In genomic region chr16:21263640-21264211, GRCh38 we compare ENCODE assay signal across 1 cellular context.
A peak's percentile ranks its signal among the peaks of the same experiment; 100 is the strongest.
TF ChIP-seq lines count a peak whose summit lies in the region.

No MANE protein-coding gene starts in this region.

TF ChIP-seq in GM12878, 131 proteins besides CTCF, POLR2A, EP300 and RAD21 (continued from another document):
- TF ChIP-seq, protein P1, sequence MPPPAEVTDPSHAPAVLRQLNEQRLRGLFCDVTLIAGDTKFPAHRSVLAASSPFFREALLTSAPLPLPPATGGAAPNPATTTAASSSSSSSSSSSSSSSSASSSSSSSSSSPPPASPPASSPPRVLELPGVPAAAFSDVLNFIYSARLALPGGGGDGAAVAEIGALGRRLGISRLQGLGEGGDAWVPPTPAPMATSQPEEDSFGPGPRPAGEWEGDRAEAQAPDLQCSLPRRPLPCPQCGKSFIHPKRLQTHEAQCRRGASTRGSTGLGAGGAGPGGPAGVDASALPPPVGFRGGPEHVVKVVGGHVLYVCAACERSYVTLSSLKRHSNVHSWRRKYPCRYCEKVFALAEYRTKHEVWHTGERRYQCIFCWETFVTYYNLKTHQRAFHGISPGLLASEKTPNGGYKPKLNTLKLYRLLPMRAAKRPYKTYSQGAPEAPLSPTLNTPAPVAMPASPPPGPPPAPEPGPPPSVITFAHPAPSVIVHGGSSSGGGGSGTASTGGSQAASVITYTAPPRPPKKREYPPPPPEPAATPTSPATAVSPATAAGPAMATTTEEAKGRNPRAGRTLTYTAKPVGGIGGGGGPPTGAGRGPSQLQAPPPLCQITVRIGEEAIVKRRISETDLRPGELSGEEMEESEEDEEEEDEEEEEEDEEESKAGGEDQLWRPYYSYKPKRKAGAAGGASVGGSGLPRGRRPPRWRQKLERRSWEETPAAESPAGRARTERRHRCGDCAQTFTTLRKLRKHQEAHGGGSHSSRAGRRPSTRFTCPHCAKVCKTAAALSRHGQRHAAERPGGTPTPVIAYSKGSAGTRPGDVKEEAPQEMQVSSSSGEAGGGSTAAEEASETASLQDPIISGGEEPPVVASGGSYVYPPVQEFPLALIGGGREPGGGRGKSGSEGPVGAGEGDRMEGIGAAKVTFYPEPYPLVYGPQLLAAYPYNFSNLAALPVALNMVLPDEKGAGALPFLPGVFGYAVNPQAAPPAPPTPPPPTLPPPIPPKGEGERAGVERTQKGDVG (CRISPR knock-in tag; IDR thresholded peaks at IDR 0.05) = no peak
- TF ChIP-seq POU2F2 (IDR thresholded peaks at IDR 0.05; ENCODE audit: borderline replicate concordance, low read depth, low read length) (peak; percentile 91; the same call in 2 of the 3 replicates), CREM (IDR thresholded peaks at IDR 0.05; ENCODE audit: low read depth) (no peak), CEBPB (IDR thresholded peaks at IDR 0.05; ENCODE audit: borderline replicate concordance in 1 of 2, low read depth in 2 of 2, low read length in 2 of 2) (no peak), LARP7 (IDR thresholded peaks at IDR 0.05) (no peak), PKNOX1 (IDR thresholded peaks at IDR 0.05) (peak; percentile 77), ZNF622 (IDR thresholded peaks at IDR 0.05) (no peak), E2F4 (IDR thresholded peaks at IDR 0.05; ENCODE audit: low read depth, low read length) (no peak)
